1 cellular context compared by ENCODE assay signal in the genomic region with DNA sequence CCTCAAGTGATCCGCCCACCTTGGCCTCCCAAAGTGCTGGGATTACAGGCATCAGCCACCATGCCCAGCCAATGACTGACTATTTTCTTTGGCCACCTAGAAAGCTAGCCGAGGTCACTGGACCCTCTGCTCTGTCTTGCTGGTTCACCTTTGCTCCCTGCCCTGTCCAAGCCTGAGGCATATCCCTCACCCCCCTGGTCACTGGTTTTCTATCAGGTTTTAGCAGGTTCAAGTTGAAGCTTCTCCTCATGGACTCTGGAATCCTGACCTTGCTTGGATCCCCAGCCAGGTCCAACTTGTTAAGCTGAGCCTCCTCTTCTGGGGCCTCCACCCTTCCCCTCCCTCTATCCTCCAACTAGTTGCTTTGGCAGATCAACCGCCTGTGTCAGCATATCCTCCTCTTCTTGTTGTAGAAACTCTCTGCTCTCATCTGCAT.
A peak's percentile ranks its signal among the peaks of the same experiment; 100 is the strongest.
TF ChIP-seq lines count a peak whose summit lies in the region.

No MANE protein-coding gene starts in this region.

TF ChIP-seq in HepG2, 621 proteins besides CTCF, POLR2A, EP300 and RAD21 (continued from another document and continues in another):
- TF ChIP-seq, protein P1, sequence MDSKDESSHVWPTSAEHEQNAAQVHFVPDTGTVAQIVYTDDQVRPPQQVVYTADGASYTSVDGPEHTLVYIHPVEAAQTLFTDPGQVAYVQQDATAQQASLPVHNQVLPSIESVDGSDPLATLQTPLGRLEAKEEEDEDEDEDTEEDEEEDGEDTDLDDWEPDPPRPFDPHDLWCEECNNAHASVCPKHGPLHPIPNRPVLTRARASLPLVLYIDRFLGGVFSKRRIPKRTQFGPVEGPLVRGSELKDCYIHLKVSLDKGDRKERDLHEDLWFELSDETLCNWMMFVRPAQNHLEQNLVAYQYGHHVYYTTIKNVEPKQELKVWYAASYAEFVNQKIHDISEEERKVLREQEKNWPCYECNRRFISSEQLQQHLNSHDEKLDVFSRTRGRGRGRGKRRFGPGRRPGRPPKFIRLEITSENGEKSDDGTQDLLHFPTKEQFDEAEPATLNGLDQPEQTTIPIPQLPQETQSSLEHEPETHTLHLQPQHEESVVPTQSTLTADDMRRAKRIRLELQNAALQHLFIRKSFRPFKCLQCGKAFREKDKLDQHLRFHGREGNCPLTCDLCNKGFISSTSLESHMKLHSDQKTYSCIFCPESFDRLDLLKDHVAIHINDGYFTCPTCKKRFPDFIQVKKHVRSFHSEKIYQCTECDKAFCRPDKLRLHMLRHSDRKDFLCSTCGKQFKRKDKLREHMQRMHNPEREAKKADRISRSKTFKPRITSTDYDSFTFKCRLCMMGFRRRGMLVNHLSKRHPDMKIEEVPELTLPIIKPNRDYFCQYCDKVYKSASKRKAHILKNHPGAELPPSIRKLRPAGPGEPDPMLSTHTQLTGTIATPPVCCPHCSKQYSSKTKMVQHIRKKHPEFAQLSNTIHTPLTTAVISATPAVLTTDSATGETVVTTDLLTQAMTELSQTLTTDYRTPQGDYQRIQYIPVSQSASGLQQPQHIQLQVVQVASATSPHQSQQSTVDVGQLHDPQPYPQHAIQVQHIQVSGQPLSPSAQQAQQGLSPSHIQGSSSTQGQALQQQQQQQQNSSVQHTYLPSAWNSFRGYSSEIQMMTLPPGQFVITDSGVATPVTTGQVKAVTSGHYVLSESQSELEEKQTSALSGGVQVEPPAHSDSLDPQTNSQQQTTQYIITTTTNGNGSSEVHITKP (CRISPR knock-in tag; IDR thresholded peaks at IDR 0.05; ENCODE audit: low read depth), result no peak
- TF ChIP-seq CCDC6 (CRISPR knock-in tag; IDR thresholded peaks at IDR 0.05) (no peak), ZFYVE20 (CRISPR knock-in tag; IDR thresholded peaks at IDR 0.05; ENCODE audit: borderline replicate concordance, low read depth) (no peak), ZNF343 (CRISPR knock-in tag; IDR thresholded peaks at IDR 0.05) (no peak), ZMYM4 (CRISPR knock-in tag; IDR thresholded peaks at IDR 0.05) (peak; percentile 26; the same call in 1 of the 2 replicates), ZNF615 (CRISPR knock-in tag; IDR thresholded peaks at IDR 0.05; ENCODE audit: borderline replicate concordance) (no peak), ZNF660 (CRISPR knock-in tag; IDR thresholded peaks at IDR 0.05; ENCODE audit: borderline replicate concordance, low read depth) (no peak), ZNF282 (IDR thresholded peaks at IDR 0.05; ENCODE audit: partially characterized antibody) (no peak), ZBTB7B (CRISPR knock-in tag; IDR thresholded peaks at IDR 0.05) (peak; percentile 41; the same call in 1 of the 2 replicates), ZMYM2 (CRISPR knock-in tag; IDR thresholded peaks at IDR 0.05) (0 out of 2 replicates have a peak, but pooled peaks have one; percentile 15), NBN (conservative IDR thresholded peaks at IDR 0.05) (no peak), ZHX2 (IDR thresholded peaks at IDR 0.05; ENCODE audit: low read depth) (no peak), ZHX2 (CRISPR knock-in tag; IDR thresholded peaks at IDR 0.05; ENCODE audit: borderline replicate concordance) (no peak), TEAD3 (CRISPR knock-in tag; optimal IDR thresholded peaks at IDR 0.05; ENCODE audit: borderline replicate concordance) (peak; percentile 51), ZNF382 (CRISPR knock-in tag; IDR thresholded peaks at IDR 0.05; ENCODE audit: borderline replicate concordance) (no peak), ZNF484 (CRISPR knock-in tag; IDR thresholded peaks at IDR 0.05; ENCODE audit: borderline replicate concordance, low read depth) (no peak), NFE2 (CRISPR knock-in tag; IDR thresholded peaks at IDR 0.05) (no peak)
- TF ChIP-seq, protein P2, sequence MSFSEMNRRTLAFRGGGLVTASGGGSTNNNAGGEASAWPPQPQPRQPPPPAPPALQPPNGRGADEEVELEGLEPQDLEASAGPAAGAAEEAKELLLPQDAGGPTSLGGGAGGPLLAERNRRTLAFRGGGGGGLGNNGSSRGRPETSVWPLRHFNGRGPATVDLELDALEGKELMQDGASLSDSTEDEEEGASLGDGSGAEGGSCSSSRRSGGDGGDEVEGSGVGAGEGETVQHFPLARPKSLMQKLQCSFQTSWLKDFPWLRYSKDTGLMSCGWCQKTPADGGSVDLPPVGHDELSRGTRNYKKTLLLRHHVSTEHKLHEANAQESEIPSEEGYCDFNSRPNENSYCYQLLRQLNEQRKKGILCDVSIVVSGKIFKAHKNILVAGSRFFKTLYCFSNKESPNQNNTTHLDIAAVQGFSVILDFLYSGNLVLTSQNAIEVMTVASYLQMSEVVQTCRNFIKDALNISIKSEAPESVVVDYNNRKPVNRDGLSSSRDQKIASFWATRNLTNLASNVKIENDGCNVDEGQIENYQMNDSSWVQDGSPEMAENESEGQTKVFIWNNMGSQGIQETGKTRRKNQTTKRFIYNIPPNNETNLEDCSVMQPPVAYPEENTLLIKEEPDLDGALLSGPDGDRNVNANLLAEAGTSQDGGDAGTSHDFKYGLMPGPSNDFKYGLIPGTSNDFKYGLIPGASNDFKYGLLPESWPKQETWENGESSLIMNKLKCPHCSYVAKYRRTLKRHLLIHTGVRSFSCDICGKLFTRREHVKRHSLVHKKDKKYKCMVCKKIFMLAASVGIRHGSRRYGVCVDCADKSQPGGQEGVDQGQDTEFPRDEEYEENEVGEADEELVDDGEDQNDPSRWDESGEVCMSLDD (CRISPR knock-in tag; IDR thresholded peaks at IDR 0.05; ENCODE audit: borderline replicate concordance), result no peak
- TF ChIP-seq, protein P3, sequence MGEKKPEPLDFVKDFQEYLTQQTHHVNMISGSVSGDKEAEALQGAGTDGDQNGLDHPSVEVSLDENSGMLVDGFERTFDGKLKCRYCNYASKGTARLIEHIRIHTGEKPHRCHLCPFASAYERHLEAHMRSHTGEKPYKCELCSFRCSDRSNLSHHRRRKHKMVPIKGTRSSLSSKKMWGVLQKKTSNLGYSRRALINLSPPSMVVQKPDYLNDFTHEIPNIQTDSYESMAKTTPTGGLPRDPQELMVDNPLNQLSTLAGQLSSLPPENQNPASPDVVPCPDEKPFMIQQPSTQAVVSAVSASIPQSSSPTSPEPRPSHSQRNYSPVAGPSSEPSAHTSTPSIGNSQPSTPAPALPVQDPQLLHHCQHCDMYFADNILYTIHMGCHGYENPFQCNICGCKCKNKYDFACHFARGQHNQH (CRISPR knock-in tag; IDR thresholded peaks at IDR 0.05), result 0 out of 2 replicates have a peak, but pooled peaks have one; percentile 40
- TF ChIP-seq, protein P4, sequence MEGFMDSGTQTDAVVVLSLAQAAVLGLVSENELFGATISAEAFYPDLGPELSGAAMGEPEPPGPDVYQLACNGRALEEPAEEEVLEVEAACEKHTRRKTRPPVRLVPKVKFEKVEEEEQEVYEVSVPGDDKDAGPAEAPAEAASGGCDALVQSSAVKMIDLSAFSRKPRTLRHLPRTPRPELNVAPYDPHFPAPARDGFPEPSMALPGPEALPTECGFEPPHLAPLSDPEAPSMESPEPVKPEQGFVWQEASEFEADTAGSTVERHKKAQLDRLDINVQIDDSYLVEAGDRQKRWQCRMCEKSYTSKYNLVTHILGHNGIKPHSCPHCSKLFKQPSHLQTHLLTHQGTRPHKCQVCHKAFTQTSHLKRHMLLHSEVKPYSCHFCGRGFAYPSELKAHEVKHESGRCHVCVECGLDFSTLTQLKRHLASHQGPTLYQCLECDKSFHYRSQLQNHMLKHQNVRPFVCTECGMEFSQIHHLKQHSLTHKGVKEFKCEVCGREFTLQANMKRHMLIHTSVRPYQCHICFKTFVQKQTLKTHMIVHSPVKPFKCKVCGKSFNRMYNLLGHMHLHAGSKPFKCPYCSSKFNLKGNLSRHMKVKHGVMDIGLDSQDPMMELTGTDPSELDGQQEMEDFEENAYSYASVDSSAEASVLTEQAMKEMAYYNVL (CRISPR knock-in tag; IDR thresholded peaks at IDR 0.05; ENCODE audit: borderline replicate concordance), result peak; percentile 54; the same call in 1 of the 2 replicates
- TF ChIP-seq, protein P5, sequence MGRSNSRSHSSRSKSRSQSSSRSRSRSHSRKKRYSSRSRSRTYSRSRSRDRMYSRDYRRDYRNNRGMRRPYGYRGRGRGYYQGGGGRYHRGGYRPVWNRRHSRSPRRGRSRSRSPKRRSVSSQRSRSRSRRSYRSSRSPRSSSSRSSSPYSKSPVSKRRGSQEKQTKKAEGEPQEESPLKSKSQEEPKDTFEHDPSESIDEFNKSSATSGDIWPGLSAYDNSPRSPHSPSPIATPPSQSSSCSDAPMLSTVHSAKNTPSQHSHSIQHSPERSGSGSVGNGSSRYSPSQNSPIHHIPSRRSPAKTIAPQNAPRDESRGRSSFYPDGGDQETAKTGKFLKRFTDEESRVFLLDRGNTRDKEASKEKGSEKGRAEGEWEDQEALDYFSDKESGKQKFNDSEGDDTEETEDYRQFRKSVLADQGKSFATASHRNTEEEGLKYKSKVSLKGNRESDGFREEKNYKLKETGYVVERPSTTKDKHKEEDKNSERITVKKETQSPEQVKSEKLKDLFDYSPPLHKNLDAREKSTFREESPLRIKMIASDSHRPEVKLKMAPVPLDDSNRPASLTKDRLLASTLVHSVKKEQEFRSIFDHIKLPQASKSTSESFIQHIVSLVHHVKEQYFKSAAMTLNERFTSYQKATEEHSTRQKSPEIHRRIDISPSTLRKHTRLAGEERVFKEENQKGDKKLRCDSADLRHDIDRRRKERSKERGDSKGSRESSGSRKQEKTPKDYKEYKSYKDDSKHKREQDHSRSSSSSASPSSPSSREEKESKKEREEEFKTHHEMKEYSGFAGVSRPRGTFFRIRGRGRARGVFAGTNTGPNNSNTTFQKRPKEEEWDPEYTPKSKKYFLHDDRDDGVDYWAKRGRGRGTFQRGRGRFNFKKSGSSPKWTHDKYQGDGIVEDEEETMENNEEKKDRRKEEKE (IDR thresholded peaks at IDR 0.05), result no peak
- TF ChIP-seq, protein P6, sequence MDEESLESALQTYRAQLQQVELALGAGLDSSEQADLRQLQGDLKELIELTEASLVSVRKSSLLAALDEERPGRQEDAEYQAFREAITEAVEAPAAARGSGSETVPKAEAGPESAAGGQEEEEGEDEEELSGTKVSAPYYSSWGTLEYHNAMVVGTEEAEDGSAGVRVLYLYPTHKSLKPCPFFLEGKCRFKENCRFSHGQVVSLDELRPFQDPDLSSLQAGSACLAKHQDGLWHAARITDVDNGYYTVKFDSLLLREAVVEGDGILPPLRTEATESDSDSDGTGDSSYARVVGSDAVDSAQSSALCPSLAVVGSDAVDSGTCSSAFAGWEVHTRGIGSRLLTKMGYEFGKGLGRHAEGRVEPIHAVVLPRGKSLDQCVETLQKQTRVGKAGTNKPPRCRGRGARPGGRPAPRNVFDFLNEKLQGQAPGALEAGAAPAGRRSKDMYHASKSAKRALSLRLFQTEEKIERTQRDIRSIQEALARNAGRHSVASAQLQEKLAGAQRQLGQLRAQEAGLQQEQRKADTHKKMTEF (CRISPR knock-in tag; IDR thresholded peaks at IDR 0.05), result peak; percentile 36; the same call in 1 of the 2 replicates
